In the genomic region with DNA sequence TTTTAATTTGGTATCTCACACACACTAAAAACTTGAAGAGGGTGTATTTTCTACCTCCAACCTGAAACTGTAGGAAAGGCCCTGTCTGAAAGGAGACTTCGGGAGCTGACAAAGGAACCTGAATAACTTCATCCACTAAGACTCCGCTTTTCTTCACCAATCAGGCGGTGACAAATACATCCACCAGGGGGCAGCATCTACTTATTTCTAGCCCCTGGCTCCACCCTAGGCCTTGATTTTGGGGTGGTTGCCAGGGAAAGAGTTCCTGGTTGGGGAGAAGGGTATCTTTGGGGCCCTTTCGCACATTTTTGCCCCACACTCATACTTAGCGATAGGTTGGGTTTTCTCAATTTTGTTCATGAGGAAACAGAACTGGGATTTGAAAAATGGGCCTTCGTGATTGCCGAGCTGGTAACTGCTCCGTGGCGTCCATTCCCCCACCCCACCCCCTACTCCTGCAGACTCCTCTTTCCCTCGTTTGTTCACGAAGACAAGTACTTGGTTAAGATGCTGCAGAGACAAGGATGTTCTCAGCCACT, we compare ENCODE assay signal across 8 cellular contexts. TPM values are rescaled to one million over a fixed set of nuclear protein-coding genes. Genes with fewer than 3 reads are reported as not detected.
DNase-seq lines count a peak whose midpoint lies in the region; ATAC-seq and TF ChIP-seq lines count a peak whose summit lies in the region.

No MANE protein-coding gene starts in this region.

- H3K4me3 ChIP-seq in A673 (ENCODE audit: low read depth, low read length, poor library complexity, severe bottlenecking) (no peak overlapping the region), GM23338 (no peak overlapping the region), kidney epithelial cell (ENCODE audit: low read depth, low read length) (no peak overlapping the region)

- TF ChIP-seq CTCF in A673 (conservative IDR thresholded peaks at IDR 0.05; ENCODE audit: low read depth, low read length): peak; percentile 69
- peak; percentile 96 to 98 for TF ChIP-seq CTCF in GM23338 (conservative IDR thresholded peaks at IDR 0.05; ENCODE audit: low read depth in 2 of 2)
- TF ChIP-seq CTCF in kidney epithelial cell (IDR thresholded peaks at IDR 0.05; ENCODE audit: insufficient read depth, low read length, poor library complexity, severe bottlenecking): peak; percentile 79

- POLR2A ChIA-PET in A673 (lab: Charles Lee; ENCODE audit: low non-redundant PET): interaction anchor here (0.6 kb wide), 1 partner anchor 90 kb away, joined by 3 read pairs; a partner anchor contains a TSS

- H3K9me3 Mint-ChIP-seq in GM23338: no peaks in the 10 kb centered on the region
- H3K9me3 Mint-ChIP-seq in central memory CD8-positive, alpha-beta T cell: no peaks in the 10 kb centered on the region

- peak overlapping the region; percentile 88; the same call in 1 of the 2 replicates for H3K27ac Mint-ChIP-seq in GM23338
- H3K27ac Mint-ChIP-seq in central memory CD8-positive, alpha-beta T cell (ENCODE audit: low read depth): no peak overlapping the region

- H3K79me2 ChIP-seq in GM23338 (replicated peaks; ENCODE audit: insufficient read depth): no peaks in the 10 kb centered on the region

- H4K20me1 ChIP-seq in GM23338 (replicated peaks; ENCODE audit: insufficient read depth): no peaks in the 10 kb centered on the region

- H3K27ac ChIP-seq in A673 (ENCODE audit: low read depth, low read length, poor library complexity, severe bottlenecking) (no peak overlapping the region), GM23338 (ENCODE audit: low read depth) (no peak overlapping the region)

- H3K27me3 ChIP-seq in A673 (replicated peaks; ENCODE audit: insufficient read depth, low read depth, low read length, poor library complexity): no peaks in the 10 kb centered on the region
- H3K27me3 ChIP-seq in GM23338 (ENCODE audit: insufficient read depth): no peaks in the 10 kb centered on the region
- H3K27me3 ChIP-seq in kidney epithelial cell (ENCODE audit: control insufficient read depth, insufficient read depth, low read length): no peaks in the 10 kb centered on the region

- no peaks in the 10 kb centered on the region for H3K4me1 ChIP-seq in A673 (ENCODE audit: insufficient read depth, low read length, poor library complexity, severe bottlenecking)
- 0 out of 2 replicates have a peak, but pooled peaks cover 4% of the 10 kb centered on the region for H3K4me1 ChIP-seq in GM23338 (ENCODE audit: insufficient read depth)

- peak; percentile 84 for DNase-seq in A673 (ENCODE audit: low spot score)
- peak; percentile 98 for DNase-seq in GM23338 (ENCODE audit: low spot score)
- DNase-seq in NCI-H226: peak; percentile 68
- DNase-seq in central memory CD8-positive, alpha-beta T cell (ENCODE audit: low spot score in 2 of 2): peak; percentile 80 to 87
- no peak for DNase-seq in kidney epithelial cell (ENCODE audit: low read depth)
- peak; percentile 93 for DNase-seq in stimulated activated CD4-positive, alpha-beta T cell treated with anti-CD3 and anti-CD28 coated beads, Interleukin-15, amount 100 ng/mL, for 24 hours

- ATAC-seq in GM23338 (peak; percentile 69), GM21381 (IDR thresholded peaks at IDR 0.05; ENCODE audit: unreplicated experiment) (no peak)
- peak; percentile 54 to 56 for ATAC-seq in activated CD4-positive, CD25-positive, alpha-beta regulatory T cell treated with anti-CD3 and anti-CD28 coated beads, Interleukin-2, amount 50 U/mL, for 24 hours
- ATAC-seq in central memory CD8-positive, alpha-beta T cell (replicated peaks; ENCODE audit: extremely low read depth, poor library complexity, severe bottlenecking): no peak

- no peak overlapping the region for H3K4me3 Mint-ChIP-seq in GM23338
- no peak overlapping the region for H3K4me3 Mint-ChIP-seq in central memory CD8-positive, alpha-beta T cell

- H3K9me2 ChIP-seq in GM23338 (ENCODE audit: insufficient read depth): no peaks in the 10 kb centered on the region

- intact Hi-C loops in A673 (cut with micrococcal nuclease; ENCODE audit: unreplicated experiment): loop anchor here (1.0 kb wide), 1 partner anchor 89 kb away; a partner anchor contains a TSS

- H3K36me3 ChIP-seq in A673 (ENCODE audit: insufficient read depth, low read length, poor library complexity, severe bottlenecking) (no peaks in the 10 kb centered on the region), GM23338 (ENCODE audit: insufficient read depth) (no peaks in the 10 kb centered on the region), kidney epithelial cell (ENCODE audit: control insufficient read depth, insufficient read depth, low read length) (no peaks in the 10 kb centered on the region)

- peaks cover 3% of the 10 kb centered on the region; the same call in 1 of the 2 replicates for H3F3A ChIP-seq in GM23338 (replicated peaks; ENCODE audit: low read depth)

- H3K4me2 ChIP-seq in GM23338: no peak overlapping the region

- H3K36me3 Mint-ChIP-seq in GM23338 (ENCODE audit: low read depth): no peaks in the 10 kb centered on the region
- peaks cover 19% of the 10 kb centered on the region for H3K36me3 Mint-ChIP-seq in central memory CD8-positive, alpha-beta T cell (ENCODE audit: insufficient read depth)

- peaks cover 6% of the 10 kb centered on the region for H3K27me3 Mint-ChIP-seq in GM23338 (ENCODE audit: insufficient read depth, low read depth, poor library complexity)
- no peaks in the 10 kb centered on the region for H3K27me3 Mint-ChIP-seq in central memory CD8-positive, alpha-beta T cell

- BruUV-seq in A673 (replicated peaks; lab: Mats Ljungman, UMichigan): no TSS peak

- peaks cover 8% of the 10 kb centered on the region; the same call in 1 of the 3 replicates for H3K4me1 Mint-ChIP-seq in GM23338
- H3K4me1 Mint-ChIP-seq in central memory CD8-positive, alpha-beta T cell: peaks cover 26% of the 10 kb centered on the region

- H3K9me3 ChIP-seq in A673 (ENCODE audit: low read depth, low read length, poor library complexity, severe bottlenecking): no peaks in the 10 kb centered on the region

- CTCF ChIA-PET in A673 (lab: Charles Lee): interaction anchor here (3.1 kb wide), 1 partner anchor 90 kb away, joined by 15 read pairs; a partner anchor contains a TSS

- H2AFZ ChIP-seq in GM23338: peak overlapping the region; percentile 44; the same call in 1 of the 2 replicates

TF ChIP-seq in GM23338, 12 proteins besides CTCF, POLR2A, EP300 and RAD21 (continues in another document):
- no peak for TF ChIP-seq EZH2phosphoT487 (IDR thresholded peaks at IDR 0.05; ENCODE audit: unreplicated experiment)
- TF ChIP-seq, protein P1, sequence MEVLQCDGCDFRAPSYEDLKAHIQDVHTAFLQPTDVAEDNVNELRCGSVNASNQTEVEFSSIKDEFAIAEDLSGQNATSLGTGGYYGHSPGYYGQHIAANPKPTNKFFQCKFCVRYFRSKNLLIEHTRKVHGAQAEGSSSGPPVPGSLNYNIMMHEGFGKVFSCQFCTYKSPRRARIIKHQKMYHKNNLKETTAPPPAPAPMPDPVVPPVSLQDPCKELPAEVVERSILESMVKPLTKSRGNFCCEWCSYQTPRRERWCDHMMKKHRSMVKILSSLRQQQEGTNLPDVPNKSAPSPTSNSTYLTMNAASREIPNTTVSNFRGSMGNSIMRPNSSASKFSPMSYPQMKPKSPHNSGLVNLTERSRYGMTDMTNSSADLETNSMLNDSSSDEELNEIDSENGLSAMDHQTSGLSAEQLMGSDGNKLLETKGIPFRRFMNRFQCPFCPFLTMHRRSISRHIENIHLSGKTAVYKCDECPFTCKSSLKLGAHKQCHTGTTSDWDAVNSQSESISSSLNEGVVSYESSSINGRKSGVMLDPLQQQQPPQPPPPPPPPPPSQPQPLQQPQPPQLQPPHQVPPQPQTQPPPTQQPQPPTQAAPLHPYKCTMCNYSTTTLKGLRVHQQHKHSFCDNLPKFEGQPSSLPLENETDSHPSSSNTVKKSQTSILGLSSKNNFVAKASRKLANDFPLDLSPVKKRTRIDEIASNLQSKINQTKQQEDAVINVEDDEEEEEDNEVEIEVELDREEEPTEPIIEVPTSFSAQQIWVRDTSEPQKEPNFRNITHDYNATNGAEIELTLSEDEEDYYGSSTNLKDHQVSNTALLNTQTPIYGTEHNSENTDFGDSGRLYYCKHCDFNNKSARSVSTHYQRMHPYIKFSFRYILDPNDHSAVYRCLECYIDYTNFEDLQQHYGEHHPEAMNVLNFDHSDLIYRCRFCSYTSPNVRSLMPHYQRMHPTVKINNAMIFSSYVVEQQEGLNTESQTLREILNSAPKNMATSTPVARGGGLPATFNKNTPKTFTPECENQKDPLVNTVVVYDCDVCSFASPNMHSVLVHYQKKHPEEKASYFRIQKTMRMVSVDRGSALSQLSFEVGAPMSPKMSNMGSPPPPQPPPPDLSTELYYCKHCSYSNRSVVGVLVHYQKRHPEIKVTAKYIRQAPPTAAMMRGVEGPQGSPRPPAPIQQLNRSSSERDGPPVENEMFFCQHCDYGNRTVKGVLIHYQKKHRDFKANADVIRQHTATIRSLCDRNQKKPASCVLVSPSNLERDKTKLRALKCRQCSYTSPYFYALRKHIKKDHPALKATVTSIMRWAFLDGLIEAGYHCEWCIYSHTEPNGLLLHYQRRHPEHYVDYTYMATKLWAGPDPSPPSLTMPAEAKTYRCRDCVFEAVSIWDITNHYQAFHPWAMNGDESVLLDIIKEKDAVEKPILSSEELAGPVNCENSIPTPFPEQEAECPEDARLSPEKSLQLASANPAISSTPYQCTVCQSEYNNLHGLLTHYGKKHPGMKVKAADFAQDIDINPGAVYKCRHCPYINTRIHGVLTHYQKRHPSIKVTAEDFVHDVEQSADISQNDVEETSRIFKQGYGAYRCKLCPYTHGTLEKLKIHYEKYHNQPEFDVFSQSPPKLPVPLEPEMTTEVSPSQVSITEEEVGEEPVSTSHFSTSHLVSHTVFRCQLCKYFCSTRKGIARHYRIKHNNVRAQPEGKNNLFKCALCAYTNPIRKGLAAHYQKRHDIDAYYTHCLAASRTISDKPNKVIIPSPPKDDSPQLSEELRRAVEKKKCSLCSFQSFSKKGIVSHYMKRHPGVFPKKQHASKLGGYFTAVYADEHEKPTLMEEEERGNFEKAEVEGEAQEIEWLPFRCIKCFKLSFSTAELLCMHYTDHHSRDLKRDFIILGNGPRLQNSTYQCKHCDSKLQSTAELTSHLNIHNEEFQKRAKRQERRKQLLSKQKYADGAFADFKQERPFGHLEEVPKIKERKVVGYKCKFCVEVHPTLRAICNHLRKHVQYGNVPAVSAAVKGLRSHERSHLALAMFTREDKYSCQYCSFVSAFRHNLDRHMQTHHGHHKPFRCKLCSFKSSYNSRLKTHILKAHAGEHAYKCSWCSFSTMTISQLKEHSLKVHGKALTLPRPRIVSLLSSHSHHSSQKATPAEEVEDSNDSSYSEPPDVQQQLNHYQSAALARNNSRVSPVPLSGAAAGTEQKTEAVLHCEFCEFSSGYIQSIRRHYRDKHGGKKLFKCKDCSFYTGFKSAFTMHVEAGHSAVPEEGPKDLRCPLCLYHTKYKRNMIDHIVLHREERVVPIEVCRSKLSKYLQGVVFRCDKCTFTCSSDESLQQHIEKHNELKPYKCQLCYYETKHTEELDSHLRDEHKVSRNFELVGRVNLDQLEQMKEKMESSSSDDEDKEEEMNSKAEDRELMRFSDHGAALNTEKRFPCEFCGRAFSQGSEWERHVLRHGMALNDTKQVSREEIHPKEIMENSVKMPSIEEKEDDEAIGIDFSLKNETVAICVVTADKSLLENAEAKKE (CRISPR knock-in tag; IDR thresholded peaks at IDR 0.05): no peak

RNA-seq across cellular contexts. Expression of a gene that starts 4.8 kb away (rescaled TPM):
- total RNA-seq in A673 (2021) (4.3 and 5.5 TPM in 2 replicates), kidney epithelial cell (1.5 and 1.8 TPM in 2 replicates)
- 7.2 and 8.7 TPM in 2 replicates for total RNA-seq in GM23338 (2014; rRNA removed; shearing (Covaris generic))
- 9.5 and 11.5 TPM in 2 replicates for polyA plus RNA-seq in GM23338 (2016; fragmentation: Nextera tagmentation; extraction: Ambion mirVana)

Comparison
In these comparisons a context has a peak if more than half of its experiments do, and no peak if none do; other contexts are left out.
1. ATAC-seq: peak in GM23338 (single experiment) and activated CD4-positive, CD25-positive, alpha-beta regulatory T cell treated with anti-CD3 and anti-CD28 coated beads, Interleukin-2, amount 50 U/mL, for 24 hours (2 of 2); none in central memory CD8-positive, alpha-beta T cell (single experiment) and GM21381 (single experiment).
2. Peak in every context shown above with its lines, with median percentiles within 50 percentile points of each other: CTCF ChIP-seq.